9 cellular contexts compared by ENCODE assay signal in the genomic region with DNA sequence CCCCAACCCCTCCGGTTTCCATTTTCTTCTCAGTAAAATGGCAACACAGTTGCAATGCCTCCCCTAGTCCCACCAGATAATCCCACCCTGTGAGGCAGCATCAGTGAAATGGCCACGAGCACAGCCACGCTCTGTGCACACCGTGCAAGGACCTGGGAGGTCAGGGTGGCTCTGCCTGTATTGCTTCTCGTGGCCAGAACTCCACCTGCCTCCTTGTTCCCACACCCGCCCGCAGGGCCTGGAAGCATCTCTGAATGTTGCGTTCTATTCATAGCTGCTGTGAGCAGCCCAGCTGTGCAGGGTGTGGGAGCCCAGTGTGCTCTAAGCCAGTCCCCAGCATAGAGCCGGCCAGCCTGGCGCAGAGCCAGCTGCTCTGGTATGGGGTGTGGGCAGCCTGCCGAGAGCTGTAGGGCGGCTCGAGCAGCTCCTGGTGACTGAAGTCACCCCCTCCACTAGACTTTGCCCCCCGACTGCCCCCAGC.
DNase-seq lines count a peak whose midpoint lies in the region; ATAC-seq, FAIRE-seq and TF ChIP-seq lines count a peak whose summit lies in the region.
"Had no signal": no experiment of that assay in that cellular context is flagged by ENCODE, and none has a peak within 500 bp of the region (broad histone marks: within the 10 kb centered on the region; RNA-seq: fewer than 3 reads in every experiment).

No MANE protein-coding gene starts in this region.

- H3K4me3 ChIP-seq in K562: no peak overlapping the region
- no peak overlapping the region for H3K4me3 ChIP-seq in liver (ENCODE audit: low read depth in 1 of 3, low read length in 3 of 3)

- no peak overlapping the region for H2AFZ ChIP-seq in K562 (ENCODE audit: low read depth, low read length)

- TF ChIP-seq CTCF in K562 (IDR thresholded peaks at IDR 0.05 in 2 of 3, conservative IDR thresholded peaks at IDR 0.05 in 1 of 3; ENCODE audit: insufficient read depth in 2 of 3, low read depth in 1 of 3, low read length in 3 of 3) (no peak), liver (IDR thresholded peaks at IDR 0.05; ENCODE audit: low read depth, low read length, missing input control) (no peak)

- H3K9me3 Mint-ChIP-seq in stimulated activated naive CD8-positive, alpha-beta T cell treated with anti-CD3 and anti-CD28 coated beads, Interleukin-15, amount 100 ng/mL, for 72 hours: no peaks in the 10 kb centered on the region
- H3K9me3 Mint-ChIP-seq: CD4-positive, alpha-beta T cell had no signal

- H3K27ac Mint-ChIP-seq in stimulated activated naive CD8-positive, alpha-beta T cell treated with anti-CD3 and anti-CD28 coated beads, Interleukin-15, amount 100 ng/mL, for 72 hours: no peak overlapping the region
- H3K27ac Mint-ChIP-seq: CD4-positive, alpha-beta T cell had no signal

- in situ Hi-C loops in K562 (cut with MboI): no loop called here

- H3K27me3 ChIP-seq in K562 (ENCODE audit: control insufficient read depth in 2 of 2, insufficient read depth in 2 of 2, low read length in 2 of 2) (peaks cover 8 to 56% of the 10 kb centered on the region in 2 experiments; a peak in 4 of 5 replicates), liver (ENCODE audit: control insufficient read depth in 4 of 4, insufficient read depth in 4 of 4, low read length in 3 of 4) (no peaks in the 10 kb centered on the region)

- no peaks in the 10 kb centered on the region for H3K36me3 ChIP-seq in K562 (ENCODE audit: control insufficient read depth, insufficient read depth, low read length)
- no peaks in the 10 kb centered on the region for H3K36me3 ChIP-seq in liver (ENCODE audit: control insufficient read depth in 4 of 4, insufficient read depth in 3 of 4, low read depth in 1 of 4, low read length in 3 of 4)

- H3K4me3 Mint-ChIP-seq in stimulated activated naive CD8-positive, alpha-beta T cell treated with anti-CD3 and anti-CD28 coated beads, Interleukin-15, amount 100 ng/mL, for 72 hours: no peak overlapping the region
- H3K4me3 Mint-ChIP-seq: CD4-positive, alpha-beta T cell had no signal

- no peaks in the 10 kb centered on the region for H3K79me2 ChIP-seq in K562 (ENCODE audit: control insufficient read depth, insufficient read depth, low read length)

- no peaks in the 10 kb centered on the region for H3K4me1 Mint-ChIP-seq in stimulated activated naive CD8-positive, alpha-beta T cell treated with anti-CD3 and anti-CD28 coated beads, Interleukin-15, amount 100 ng/mL, for 72 hours

- H3K27ac ChIP-seq in K562 (ENCODE audit: extremely low read depth, low read depth, low read length): no peak overlapping the region
- peak overlapping the region; percentile 78 to 92 for H3K27ac ChIP-seq in liver (ENCODE audit: low read depth in 1 of 2, low read length in 2 of 2)

- CTCF ChIA-PET in K562 (lab: Yijun Ruan, JAX; ENCODE audit: low intra/inter-chr PET ratio): no interaction called here

- H3K4me1 ChIP-seq in K562 (replicated peaks in 1 of 2; ENCODE audit: control insufficient read depth in 2 of 2, insufficient read depth in 2 of 2, low read length in 2 of 2): no peaks in the 10 kb centered on the region
- peaks cover 10 to 18% (median 13%) of the 10 kb centered on the region in 4 donors for H3K4me1 ChIP-seq in liver (ENCODE audit: control insufficient read depth in 4 of 4, insufficient read depth in 4 of 4, low read length in 3 of 4)

- no peak for DNase-seq in stimulated activated naive CD8-positive, alpha-beta T cell treated with anti-CD3 and anti-CD28 coated beads, Interleukin-15, amount 100 ng/mL, for 72 hours
- no peak for DNase-seq in stimulated activated naive CD8-positive, alpha-beta T cell treated with anti-CD3 and anti-CD28 coated beads, Interleukin-15, Interleukin-2, amounts not matched to agents 100 U/mL and 50 U/mL, for 24 hours
- no peak for DNase-seq in K562 (ENCODE audit: extremely low read depth in 1 of 4, low spot score in 3 of 4)
- no peak for DNase-seq in stimulated activated CD4-positive, alpha-beta T cell treated with anti-CD3 and anti-CD28 coated beads, Interleukin-1b, Interleukin-23, amount 100 ng/mL, for 48 hours

- intact Hi-C loops in K562 (cut with micrococcal nuclease): no loop called here

- peak; percentile 34 for ATAC-seq in stimulated activated naive CD8-positive, alpha-beta T cell treated with anti-CD3 and anti-CD28 coated beads, Interleukin-15, amount 100 ng/mL, for 72 hours
- no peak for ATAC-seq in stimulated activated naive CD8-positive, alpha-beta T cell treated with anti-CD3 and anti-CD28 coated beads, Interleukin-15, Interleukin-2, amounts not matched to agents 100 U/mL and 50 U/mL, for 24 hours
- peak; percentile 54; the same call in 1 of the 3 replicates for ATAC-seq in K562
- no peak for ATAC-seq in HG02588 (IDR thresholded peaks at IDR 0.05; ENCODE audit: unreplicated experiment)
- no peak for ATAC-seq in GM18498 (IDR thresholded peaks at IDR 0.05; ENCODE audit: unreplicated experiment)
- ATAC-seq in HG02798 (IDR thresholded peaks at IDR 0.05; ENCODE audit: poor library complexity, unreplicated experiment): no peak

- peaks cover 17% of the 10 kb centered on the region for H3K27me3 Mint-ChIP-seq in stimulated activated naive CD8-positive, alpha-beta T cell treated with anti-CD3 and anti-CD28 coated beads, Interleukin-15, amount 100 ng/mL, for 72 hours
- H3K27me3 Mint-ChIP-seq: CD4-positive, alpha-beta T cell had no signal

- H3K9me1 ChIP-seq in K562 (ENCODE audit: control insufficient read depth, insufficient read depth, low read length): no peaks in the 10 kb centered on the region

- H4K20me1 ChIP-seq in K562 (replicated peaks; ENCODE audit: control insufficient read depth, insufficient read depth, low read length): peaks cover 4% of the 10 kb centered on the region; the same call in 1 of the 2 replicates

- H3K4me2 ChIP-seq in K562 (ENCODE audit: insufficient read depth, low read length): no peak overlapping the region

- BruUV-seq in K562 (replicated peaks; lab: Mats Ljungman, UMichigan): no TSS peak

- no peak for FAIRE-seq in K562 (lab: Jason Lieb, UNC)

- H3K9ac ChIP-seq in K562 (ENCODE audit: insufficient read depth in 1 of 2, low read depth in 2 of 2, low read length in 2 of 2) (no peak overlapping the region; a peak in 1 of 4 replicates), liver (ENCODE audit: low read depth in 1 of 2, low read length in 2 of 2) (no peak overlapping the region)

- no peak for TF ChIP-seq RAD21 in K562 (CRISPR knock-in tag; conservative IDR thresholded peaks at IDR 0.05 in 1 of 2, IDR thresholded peaks at IDR 0.05 in 1 of 2)
- TF ChIP-seq RAD21 in liver (IDR thresholded peaks at IDR 0.05): no peak

- no peak for TF ChIP-seq POLR2A in K562 (conservative IDR thresholded peaks at IDR 0.05)

- H3K9me3 ChIP-seq in K562 (replicated peaks; ENCODE audit: control insufficient read depth, insufficient read depth, low read depth, low read length) (no peaks in the 10 kb centered on the region), liver (ENCODE audit: control insufficient read depth in 4 of 4, low read length in 3 of 4) (no peaks in the 10 kb centered on the region)

- WGBS in K562 (ENCODE audit: insufficient coverage, low coverage, missing lambda C conversion rate): under 1% methylated on average over 14 of the region's 14 CpGs
- WGBS in liver: 37% methylated on average over 14 of the region's 14 CpGs

- POLR2A ChIA-PET in K562 (lab: Yijun Ruan, JAX): no interaction called here

- no peak for TF ChIP-seq EP300 in K562 (IDR thresholded peaks at IDR 0.05; ENCODE audit: low read length)

TF ChIP-seq in K562, 482 proteins besides CTCF, POLR2A, EP300 and RAD21:
- TF ChIP-seq NFIC (IDR thresholded peaks at IDR 0.05) (peak; percentile 64), FOXM1 (IDR thresholded peaks at IDR 0.05; ENCODE audit: low read depth) (no peak), FOXM1 (CRISPR knock-in tag; IDR thresholded peaks at IDR 0.05; ENCODE audit: low read depth) (no peak)

TF ChIP-seq in liver, 16 proteins besides CTCF, POLR2A, EP300 and RAD21 (continues in another document):
- TF ChIP-seq, protein P1, sequence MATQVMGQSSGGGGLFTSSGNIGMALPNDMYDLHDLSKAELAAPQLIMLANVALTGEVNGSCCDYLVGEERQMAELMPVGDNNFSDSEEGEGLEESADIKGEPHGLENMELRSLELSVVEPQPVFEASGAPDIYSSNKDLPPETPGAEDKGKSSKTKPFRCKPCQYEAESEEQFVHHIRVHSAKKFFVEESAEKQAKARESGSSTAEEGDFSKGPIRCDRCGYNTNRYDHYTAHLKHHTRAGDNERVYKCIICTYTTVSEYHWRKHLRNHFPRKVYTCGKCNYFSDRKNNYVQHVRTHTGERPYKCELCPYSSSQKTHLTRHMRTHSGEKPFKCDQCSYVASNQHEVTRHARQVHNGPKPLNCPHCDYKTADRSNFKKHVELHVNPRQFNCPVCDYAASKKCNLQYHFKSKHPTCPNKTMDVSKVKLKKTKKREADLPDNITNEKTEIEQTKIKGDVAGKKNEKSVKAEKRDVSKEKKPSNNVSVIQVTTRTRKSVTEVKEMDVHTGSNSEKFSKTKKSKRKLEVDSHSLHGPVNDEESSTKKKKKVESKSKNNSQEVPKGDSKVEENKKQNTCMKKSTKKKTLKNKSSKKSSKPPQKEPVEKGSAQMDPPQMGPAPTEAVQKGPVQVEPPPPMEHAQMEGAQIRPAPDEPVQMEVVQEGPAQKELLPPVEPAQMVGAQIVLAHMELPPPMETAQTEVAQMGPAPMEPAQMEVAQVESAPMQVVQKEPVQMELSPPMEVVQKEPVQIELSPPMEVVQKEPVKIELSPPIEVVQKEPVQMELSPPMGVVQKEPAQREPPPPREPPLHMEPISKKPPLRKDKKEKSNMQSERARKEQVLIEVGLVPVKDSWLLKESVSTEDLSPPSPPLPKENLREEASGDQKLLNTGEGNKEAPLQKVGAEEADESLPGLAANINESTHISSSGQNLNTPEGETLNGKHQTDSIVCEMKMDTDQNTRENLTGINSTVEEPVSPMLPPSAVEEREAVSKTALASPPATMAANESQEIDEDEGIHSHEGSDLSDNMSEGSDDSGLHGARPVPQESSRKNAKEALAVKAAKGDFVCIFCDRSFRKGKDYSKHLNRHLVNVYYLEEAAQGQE (IDR thresholded peaks at IDR 0.05): no peak
- TF ChIP-seq YY1 (IDR thresholded peaks at IDR 0.05): no peak
- TF ChIP-seq, protein P2, sequence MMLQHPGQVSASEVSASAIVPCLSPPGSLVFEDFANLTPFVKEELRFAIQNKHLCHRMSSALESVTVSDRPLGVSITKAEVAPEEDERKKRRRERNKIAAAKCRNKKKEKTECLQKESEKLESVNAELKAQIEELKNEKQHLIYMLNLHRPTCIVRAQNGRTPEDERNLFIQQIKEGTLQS (IDR thresholded peaks at IDR 0.05): no peak
- no peak for TF ChIP-seq JUND (IDR thresholded peaks at IDR 0.05)
- no peak for TF ChIP-seq HNF4G (IDR thresholded peaks at IDR 0.05)
- no peak for TF ChIP-seq FOXA2 (IDR thresholded peaks at IDR 0.05)
- no peak for TF ChIP-seq HNF4A (conservative IDR thresholded peaks at IDR 0.05)

Comparison
In these comparisons a context has a peak if more than half of its experiments do, and no peak if none do; other contexts are left out.
1. ATAC-seq: peak in stimulated activated naive CD8-positive, alpha-beta T cell treated with anti-CD3 and anti-CD28 coated beads, Interleukin-15, amount 100 ng/mL, for 72 hours (single experiment) and K562 (single experiment); none in stimulated activated naive CD8-positive, alpha-beta T cell treated with anti-CD3 and anti-CD28 coated beads, Interleukin-15, Interleukin-2, amounts not matched to agents 100 U/mL and 50 U/mL, for 24 hours (single experiment), HG02588 (single experiment), GM18498 (single experiment) and HG02798 (single experiment).